ENCODE assay signal across 8 cellular contexts in the genomic region with DNA sequence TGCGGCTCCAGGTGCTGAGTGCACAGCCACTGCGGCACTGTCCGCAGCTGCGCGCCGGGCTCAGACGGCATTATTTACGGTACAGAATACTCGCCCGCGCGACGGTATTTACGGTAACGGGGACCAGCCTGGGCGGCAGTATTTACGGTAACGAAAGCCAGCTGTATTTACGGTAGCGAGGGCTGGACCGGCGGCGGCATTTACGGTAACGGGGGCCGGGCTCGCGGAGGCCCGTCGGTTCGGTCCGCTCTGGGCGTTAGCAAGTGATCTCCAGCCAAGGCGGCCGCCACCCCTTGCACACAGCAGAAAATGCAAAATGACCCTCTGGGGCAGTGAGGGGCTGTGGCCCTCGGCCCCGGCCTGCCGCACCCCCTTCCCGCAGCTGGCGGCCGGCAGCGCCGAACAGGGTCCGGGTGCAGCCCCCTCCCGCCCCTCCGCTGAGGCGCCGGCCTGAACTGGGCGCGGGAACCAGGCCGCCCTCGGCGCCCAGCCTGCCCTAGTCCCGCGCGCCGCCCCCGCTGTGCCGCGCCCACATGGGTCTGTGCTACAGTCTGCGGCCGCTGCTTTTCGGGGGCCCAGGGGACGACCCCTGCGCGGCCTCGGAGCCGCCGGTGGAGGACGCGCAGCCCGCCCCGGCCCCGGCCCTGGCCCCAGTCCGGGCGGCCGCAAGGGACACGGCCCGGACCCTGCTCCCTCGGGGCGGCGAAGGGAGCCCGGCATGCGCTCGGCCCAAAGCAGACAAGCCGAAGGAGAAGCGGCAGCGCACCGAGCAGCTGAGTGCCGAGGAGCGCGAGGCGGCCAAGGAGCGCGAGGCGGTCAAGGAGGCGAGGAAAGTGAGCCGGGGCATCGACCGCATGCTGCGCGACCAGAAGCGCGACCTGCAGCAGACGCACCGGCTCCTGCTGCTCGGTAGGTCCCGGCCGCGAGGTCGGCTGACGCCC. TPM values are rescaled to one million over a fixed set of nuclear protein-coding genes. Genes with fewer than 3 reads are reported as not detected.
A peak's percentile ranks its signal among the peaks of the same experiment; 100 is the strongest.
DNase-seq lines count a peak whose midpoint lies in the region; ATAC-seq and TF ChIP-seq lines count a peak whose summit lies in the region.

A gene (plus strand): TSS at position 234 of the 941 bp plus-strand sequence. CDS start 300 bp downstream, at position 534.

- H3K36me3 ChIP-seq in right atrium auricular region: no peaks in the 10 kb centered on the region
- no peaks in the 10 kb centered on the region for H3K36me3 ChIP-seq in uterus

- no peaks in the 10 kb centered on the region for H3K9me3 ChIP-seq in right atrium auricular region
- no peaks in the 10 kb centered on the region for H3K9me3 ChIP-seq in uterus

- peaks cover 0 to 6% of the 10 kb centered on the region in 2 donors for H3K4me1 ChIP-seq in right atrium auricular region
- peaks cover 4 to 6% of the 10 kb centered on the region in 2 donors for H3K4me1 ChIP-seq in uterus

- peak; percentile 86 for DNase-seq in Ammon's horn (ENCODE audit: low spot score)
- peak; percentile 66 for DNase-seq in KBM-7
- peak; percentile 78 for DNase-seq in SK-MEL-5 (ENCODE audit: low read depth, low spot score)
- DNase-seq in anterior cingulate cortex (lab: John Stamatoyannopoulos, UW): peak in 54 of 58 donors; percentile 6 to 82 (median 44)
- peak; percentile 82 for DNase-seq in right atrium auricular region (ENCODE audit: low spot score)
- DNase-seq in posterior cingulate gyrus: peak; percentile 56 to 95 (median 73)
- DNase-seq in uterus: peak; percentile 72 to 76

- TF ChIP-seq CTCF in right atrium auricular region (IDR thresholded peaks at IDR 0.05): no peak
- no peak for TF ChIP-seq CTCF in uterus (IDR thresholded peaks at IDR 0.05)

- peak; percentile 74 for ATAC-seq in GM19397 (IDR thresholded peaks at IDR 0.05; ENCODE audit: unreplicated experiment)

- intact Hi-C loops in posterior cingulate gyrus (cut with DNase I) (no loop called here), uterus (cut with DNase I; ENCODE audit: low total_unique reads) (no loop called here)

- H3K27me3 ChIP-seq in right atrium auricular region: no peaks in the 10 kb centered on the region
- H3K27me3 ChIP-seq in uterus: no peaks in the 10 kb centered on the region

- H3K4me3 ChIP-seq in right atrium auricular region (peak within 1 kb of the TSS; percentile 48 to 60), uterus (peak within 1 kb of the TSS; percentile 30 to 71)

- no peak for TF ChIP-seq POLR2A in uterus (IDR thresholded peaks at IDR 0.05)

- H3K27ac ChIP-seq in right atrium auricular region (peak within 1 kb of the TSS; percentile 33 to 63), uterus (peak within 1 kb of the TSS; percentile 42 to 69)

- in situ Hi-C loops in KBM-7 (cut with MboI; ENCODE audit: low pct_unique_long_range_greater_than_20kb, low sequenced_read_pairs): no loop called here
- in situ Hi-C loops in SK-MEL-5 (cut with HindIII; ENCODE audit: low pct_unique_long_range_greater_than_20kb, low sequenced_read_pairs): no loop called here

RNA-seq across cellular contexts. Expression of the gene that starts here (rescaled TPM):
- total RNA-seq in SK-MEL-5 (2014; rRNA removed; shearing (Covaris generic)): 18.8 and 27.4 TPM in 2 replicates
- polyA plus RNA-seq in SK-MEL-5 (2015; cell fraction: cytosol; rRNA removed): 11.9 and 14.6 TPM in 2 replicates
- polyA plus RNA-seq in SK-MEL-5 (2015; cell fraction: nucleus; rRNA removed): 7.3 and 14.3 TPM in 2 replicates
- total RNA-seq in right atrium auricular region (1 to 10 TPM; 2.7 to 4.4 TPM), uterus (10 to 100 TPM in 3 of 4 donors, 1 to 10 TPM in 1; 4.6 to 20.2 (median 13.8) TPM)

Comparison
In these comparisons a context has a peak if more than half of its experiments do, and no peak if none do; other contexts are left out.
1. Peak in every context shown above with its lines: DNase-seq, ATAC-seq, H3K4me3 ChIP-seq and H3K27ac ChIP-seq.